ENCODE assay signal across 1 cellular context in genomic region chr17:37708008-37708615, GRCh38.
TF ChIP-seq lines count a peak whose summit lies in the region.

No MANE protein-coding gene starts in this region.

TF ChIP-seq in H1, 55 proteins besides CTCF, POLR2A, EP300 and RAD21:
- no peak for TF ChIP-seq NANOG (IDR thresholded peaks at IDR 0.05; ENCODE audit: insufficient read depth, low read depth, low read length, poor library complexity, severe bottlenecking)
- TF ChIP-seq SP4 (IDR thresholded peaks at IDR 0.05; ENCODE audit: low read length), result no peak
- no peak for TF ChIP-seq E2F6 (IDR thresholded peaks at IDR 0.05)
- no peak for TF ChIP-seq SP1 (IDR thresholded peaks at IDR 0.05; ENCODE audit: low read depth, low read length)
- TF ChIP-seq ATF2 (IDR thresholded peaks at IDR 0.05; ENCODE audit: low read length), result no peak
- no peak for TF ChIP-seq JUN (IDR thresholded peaks at IDR 0.05; ENCODE audit: low read depth, low read length)
- TF ChIP-seq SRF (IDR thresholded peaks at IDR 0.05; ENCODE audit: low read depth, low read length), result no peak
- TF ChIP-seq MAX (IDR thresholded peaks at IDR 0.05), result no peak
